ENCODE assay signal across 6 cellular contexts in the genomic region with DNA sequence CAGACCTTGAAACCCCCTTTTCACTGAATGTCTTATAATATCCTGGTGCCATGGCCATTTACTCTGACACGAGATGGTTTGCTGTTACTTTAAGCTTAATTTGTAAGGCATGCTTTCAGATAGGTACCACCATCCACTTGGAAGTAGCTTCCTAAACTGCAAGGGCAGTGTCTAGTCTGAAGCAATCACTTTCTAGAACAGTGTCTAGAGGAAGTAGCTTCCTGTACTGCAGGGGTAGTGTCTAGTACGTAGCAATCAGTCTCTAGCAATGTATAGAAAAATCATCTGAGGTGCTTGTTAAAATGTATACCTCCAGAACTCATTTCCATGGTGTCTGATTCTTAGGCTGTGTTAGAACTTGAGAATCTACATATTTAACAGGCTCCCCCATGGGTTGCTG.
"Had no signal": no experiment of that assay in that cellular context is flagged by ENCODE, and none has a peak within 500 bp of the region (broad histone marks: within the 10 kb centered on the region; RNA-seq: fewer than 3 reads in every experiment).

No MANE protein-coding gene starts in this region.

- ATAC-seq: WTC11 had no signal

- H3K27ac ChIP-seq: neural progenitor cell had no signal

- H3K36me3 ChIP-seq: neural progenitor cell had no signal

- H3K4me3 ChIP-seq: neural progenitor cell had no signal

- H3K27me3 ChIP-seq: neural progenitor cell had no signal

- DNase-seq: activated CD4-positive, alpha-beta T cell treated with anti-CD3 and anti-CD28 coated beads, Interleukin-2, amount 10 ng/mL, durations not matched to agents 24 days and 14 days; central memory CD4-positive, alpha-beta T cell; kidney; retina had no signal
